Comparison of ENCODE assay signal across 17 cellular contexts in genomic region chr3:170372190-170372879, GRCh38. TPM values are rescaled to one million over a fixed set of nuclear protein-coding genes. Genes with fewer than 3 reads are reported as not detected.
DNase-seq lines count a peak whose midpoint lies in the region; ATAC-seq, FAIRE-seq and TF ChIP-seq lines count a peak whose summit lies in the region.
"Had no signal": no experiment of that assay in that cellular context is flagged by ENCODE, and none has a peak within 500 bp of the region (broad histone marks: within the 10 kb centered on the region; RNA-seq: fewer than 3 reads in every experiment).

No MANE protein-coding gene starts in this region.

- H3K4me1 ChIP-seq in HUES64 (ENCODE audit: insufficient read depth, low read length): peaks cover 5% of the 10 kb centered on the region; the same call in 1 of the 2 replicates

- H3K4me3 ChIP-seq in HUES64 (ENCODE audit: low read length): no peak overlapping the region
- H3K4me3 ChIP-seq: sigmoid colon had no signal

- H3K27ac ChIP-seq in HUES64 (ENCODE audit: low read depth, low read length): 0 out of 2 replicates have a peak overlapping the region, but pooled peaks have one; percentile 1
- H3K27ac ChIP-seq: C4-2B, sigmoid colon had no signal

- 95% methylated on average over 2 of the region's 2 CpGs for WGBS in HUES64

- H3K9me3 ChIP-seq in HUES64 (ENCODE audit: insufficient read depth, low read depth, low read length): no peaks in the 10 kb centered on the region
- H3K9me3 ChIP-seq: ascending aorta, sigmoid colon had no signal

- TF ChIP-seq POLR2A in GM12891 (IDR thresholded peaks at IDR 0.05; ENCODE audit: low read depth, low read length): no peak

- H3K36me3 ChIP-seq in HUES64 (ENCODE audit: insufficient read depth, low read length): peaks cover 83% of the 10 kb centered on the region
- H3K36me3 ChIP-seq: sigmoid colon had no signal

- no peak overlapping the region for H3K9ac ChIP-seq in HUES64 (ENCODE audit: low read depth, low read length)

- no peak for ATAC-seq in HG03097 (IDR thresholded peaks at IDR 0.05; ENCODE audit: low FRiP score, unreplicated experiment)
- ATAC-seq: activated CD4-positive, alpha-beta T cell treated with anti-CD3 and anti-CD28 coated beads for 36 hours; activated T-cell treated with anti-CD3 and anti-CD28 coated beads, Interleukin-2, amount 50 U/mL, for 72 hours had no signal

- no peak for DNase-seq in GM12891 (ENCODE audit: insufficient read length, low spot score)
- peak; percentile 33 for DNase-seq in SK-N-DZ (ENCODE audit: low spot score)
- DNase-seq in myocyte (ENCODE audit: low read depth): peak; percentile 47
- no peak for DNase-seq in NCI-H748 (lab: John Stamatoyannopoulos, UW; ENCODE audit: unreplicated experiment)
- no peak for DNase-seq in OCI-M1 (lab: John Stamatoyannopoulos, UW)
- no peak for DNase-seq in stimulated activated naive CD4-positive, alpha-beta T cell treated with Interleukin-2 at 50 U/mL for 16 hours (lab: John Stamatoyannopoulos, UW)
- DNase-seq: activated CD4-positive, alpha-beta T cell treated with anti-CD3 and anti-CD28 coated beads for 36 hours; activated T-cell treated with anti-CD3 and anti-CD28 coated beads, Interleukin-2, amount 50 U/mL, for 72 hours; HCEC 1CT; kidney; natural killer cell; NCI-H1694 treated with DMSO at 0.1 percent for 48 hours; sigmoid colon had no signal

- H3K27me3 ChIP-seq in HUES64 (ENCODE audit: insufficient read depth, low read length): no peaks in the 10 kb centered on the region
- H3K27me3 ChIP-seq: ascending aorta, sigmoid colon had no signal

- FAIRE-seq in GM12891 (lab: Jason Lieb, UNC): peak; percentile 67
- FAIRE-seq: kidney had no signal

TF ChIP-seq in GM12891, 5 proteins besides CTCF, POLR2A, EP300 and RAD21:
- TF ChIP-seq POLR2AphosphoS5 (IDR thresholded peaks at IDR 0.05; ENCODE audit: low read depth, low read length) (no peak), POU2F2 (IDR thresholded peaks at IDR 0.05; ENCODE audit: low read depth, low read length) (no peak), TAF1 (IDR thresholded peaks at IDR 0.05; ENCODE audit: low read depth, low read length) (no peak), SPI1 (IDR thresholded peaks at IDR 0.05; ENCODE audit: low read depth, low read length) (no peak), PAX5 (IDR thresholded peaks at IDR 0.05; ENCODE audit: insufficient read depth, low read length, severe bottlenecking) (no peak)

RNA-seq across cellular contexts. Expression of gene SKIL, which starts 14.8 kb away (rescaled TPM):
- polyA plus RNA-seq in GM12891 (2012; ENCODE audit: low read depth, missing spikeins): 4.0 TPM
- 65.0 TPM for polyA plus RNA-seq in HUES64 (2013, experiment 1 of 2)
- polyA plus RNA-seq in HUES64 (2013, experiment 2 of 2): 67.6 TPM
- polyA plus RNA-seq in SK-N-DZ (2014; cell fraction: cytosol; rRNA removed): 18.7 and 19.2 TPM in 2 replicates
- 19.8 and 27.6 TPM in 2 replicates for polyA plus RNA-seq in SK-N-DZ (2014; cell fraction: nucleus; rRNA removed)
- 34.0 and 40.3 TPM in 2 replicates for total RNA-seq in myocyte
- 35.6 TPM for polyA plus RNA-seq in myocyte (2012)

RNA-seq across cellular contexts. Expression of gene CLDN11, which starts 46.3 kb away (rescaled TPM):
- 0.22 TPM for polyA plus RNA-seq in GM12891 (2012; ENCODE audit: low read depth, missing spikeins)
- 14.1 TPM for polyA plus RNA-seq in HUES64 (2013, experiment 1 of 2)
- polyA plus RNA-seq in HUES64 (2013, experiment 2 of 2): 23.8 TPM
- polyA plus RNA-seq in SK-N-DZ (2014; cell fraction: cytosol; rRNA removed): 0.44 and 0.74 TPM in 2 replicates
- polyA plus RNA-seq in SK-N-DZ (2014; cell fraction: nucleus; rRNA removed): 0.07 and 0.25 TPM in 2 replicates
- total RNA-seq in myocyte: not detected in 2 replicates
- 0.87 TPM for polyA plus RNA-seq in myocyte (2012)
- total RNA-seq: activated CD4-positive, alpha-beta T cell treated with anti-CD3 and anti-CD28 coated beads for 36 hours; activated T-cell treated with anti-CD3 and anti-CD28 coated beads, Interleukin-2, amount 50 U/mL, for 72 hours had no signal

Comparison
In these comparisons a context has a peak if more than half of its experiments do, and no peak if none do; other contexts are left out.
1. DNase-seq: peak in SK-N-DZ (single experiment) and myocyte (single experiment); none in GM12891 (single experiment), NCI-H748 (single experiment), OCI-M1 (single experiment) and stimulated activated naive CD4-positive, alpha-beta T cell treated with Interleukin-2 at 50 U/mL for 16 hours (single experiment).